In genomic region chr9:79567671-79568098, GRCh38 we compare ENCODE assay signal across 15 cellular contexts. TPM values are rescaled to one million over a fixed set of nuclear protein-coding genes. Genes with fewer than 3 reads are reported as not detected.
DNase-seq lines count a peak whose midpoint lies in the region; ATAC-seq and TF ChIP-seq lines count a peak whose summit lies in the region.
"Had no signal": no experiment of that assay in that cellular context is flagged by ENCODE, and none has a peak within 500 bp of the region (broad histone marks: within the 10 kb centered on the region; RNA-seq: fewer than 3 reads in every experiment).

No MANE protein-coding gene starts in this region.

- intact Hi-C loops in upper lobe of right lung (cut with DNase I) = no loop called here

- no peak overlapping the region for H3K9ac ChIP-seq in endodermal cell (ENCODE audit: extremely low read depth, low read length, poor library complexity, severe bottlenecking)
- H3K9ac ChIP-seq: KMS-11 had no signal

- H3K4me3 Mint-ChIP-seq in endodermal cell = no peak overlapping the region
- H3K4me3 Mint-ChIP-seq: activated naive CD8-positive, alpha-beta T cell treated with anti-CD3 and anti-CD28 coated beads, Interleukin-2, amount 10 ng/mL, durations not matched to agents 7 days and 5 days had no signal

- no peak for ATAC-seq in upper lobe of right lung
- no peak for ATAC-seq in HG02852 (IDR thresholded peaks at IDR 0.05; ENCODE audit: unreplicated experiment)
- ATAC-seq: activated CD4-positive, CD25-positive, alpha-beta regulatory T cell treated with anti-CD3 and anti-CD28 coated beads, Interleukin-2, amount 50 U/mL, for 24 hours; left colon had no signal

- no peak overlapping the region for H3K4me3 ChIP-seq in endodermal cell (ENCODE audit: low read length)
- H3K4me3 ChIP-seq in upper lobe of right lung = no peak overlapping the region

- peaks cover 12% of the 10 kb centered on the region for H3K27me3 Mint-ChIP-seq in endodermal cell (ENCODE audit: insufficient read depth)

- no peaks in the 10 kb centered on the region for H3K36me3 Mint-ChIP-seq in endodermal cell (ENCODE audit: low read depth)
- H3K36me3 Mint-ChIP-seq: activated naive CD8-positive, alpha-beta T cell treated with anti-CD3 and anti-CD28 coated beads, Interleukin-2, amount 10 ng/mL, durations not matched to agents 7 days and 5 days had no signal

- H3K9me3 Mint-ChIP-seq in endodermal cell = no peaks in the 10 kb centered on the region

- 93 to 100% methylated on average over 1 to 2 of the region's 2 CpGs for WGBS in endodermal cell (ENCODE audit: insufficient coverage in 1 of 2, insufficient read length in 1 of 2), 2 experiments

- H3K36me3 ChIP-seq in endodermal cell (ENCODE audit: control insufficient read depth, insufficient read depth, low read length) (no peaks in the 10 kb centered on the region), upper lobe of right lung (no peaks in the 10 kb centered on the region)

- no peak overlapping the region for H3K27ac Mint-ChIP-seq in endodermal cell
- H3K27ac Mint-ChIP-seq: activated naive CD8-positive, alpha-beta T cell treated with anti-CD3 and anti-CD28 coated beads, Interleukin-2, amount 10 ng/mL, durations not matched to agents 7 days and 5 days had no signal

- H3K27ac ChIP-seq in endodermal cell (ENCODE audit: low read depth, low read length) = no peak overlapping the region
- H3K27ac ChIP-seq in upper lobe of right lung = no peak overlapping the region
- H3K27ac ChIP-seq: KMS-11 had no signal

- H3K4me1 Mint-ChIP-seq in endodermal cell = no peaks in the 10 kb centered on the region

- no peaks in the 10 kb centered on the region for H3K4me1 ChIP-seq in endodermal cell (ENCODE audit: control insufficient read depth, insufficient read depth, low read length)
- H3K4me1 ChIP-seq in upper lobe of right lung = peaks cover 7% of the 10 kb centered on the region

- DNase-seq in SIG-M5 treated with dmso at 0.1 percent for 504 hours (lab: John Stamatoyannopoulos, UW; ENCODE audit: unreplicated experiment) (peak; percentile 23), SIG-M5 (lab: John Stamatoyannopoulos, UW) (no peak), MV-4-11 (lab: John Stamatoyannopoulos, UW) (peak; percentile 23), endodermal cell (peak; percentile 51), upper lobe of right lung (no peak), NCI-H1105 treated with DMSO at 0.1 percent for 48 hours (lab: John Stamatoyannopoulos, UW) (no peak)
- DNase-seq in stimulated activated CD4-positive, alpha-beta T cell treated with anti-CD3 and anti-CD28 coated beads, Interleukin-12 subunit alpha, Interleukin-12 subunit beta, amount 100 ng/mL, for 4 hours = no peak
- DNase-seq: activated CD8-positive, alpha-beta memory T cell treated with anti-CD3 and anti-CD28 coated beads, Interleukin-2, amount 50 U/mL, for 4 hours; activated naive CD8-positive, alpha-beta T cell treated with anti-CD3 and anti-CD28 coated beads, Interleukin-2, amount 10 ng/mL, durations not matched to agents 7 days and 5 days; caudate nucleus; left colon; NCI-H2107 had no signal

- H3K27me3 ChIP-seq in endodermal cell (ENCODE audit: control insufficient read depth, insufficient read depth, low read length, poor library complexity, severe bottlenecking) (peaks cover 8% of the 10 kb centered on the region), upper lobe of right lung (no peaks in the 10 kb centered on the region)

- H3K9me3 ChIP-seq in endodermal cell (ENCODE audit: control insufficient read depth, low read length) = peaks cover 10% of the 10 kb centered on the region
- H3K9me3 ChIP-seq in upper lobe of right lung = no peaks in the 10 kb centered on the region

- peak; percentile 28 for TF ChIP-seq CTCF in endodermal cell (conservative IDR thresholded peaks at IDR 0.05)
- peak; percentile 16 for TF ChIP-seq CTCF in upper lobe of right lung (IDR thresholded peaks at IDR 0.05)

RNA-seq across cellular contexts. Expression of gene TLE4, which starts 4.1 kb away (rescaled TPM):
- 10 to 100 TPM; 16.7 to 25.5 TPM for total RNA-seq in endodermal cell
- 101 TPM for polyA plus RNA-seq in endodermal cell (2013, experiment 1 of 2)
- polyA plus RNA-seq in endodermal cell (2013, experiment 2 of 2) = 102 TPM
- total RNA-seq in upper lobe of right lung = 37.1 TPM

Comparison
In these comparisons a context has a peak if more than half of its experiments do, and no peak if none do; other contexts are left out.
1. DNase-seq: peak in SIG-M5 treated with dmso at 0.1 percent for 504 hours (single experiment), MV-4-11 (single experiment) and endodermal cell (single experiment); none in SIG-M5 (single experiment), upper lobe of right lung (single experiment), stimulated activated CD4-positive, alpha-beta T cell treated with anti-CD3 and anti-CD28 coated beads, Interleukin-12 subunit alpha, Interleukin-12 subunit beta, amount 100 ng/mL, for 4 hours (single experiment) and NCI-H1105 treated with DMSO at 0.1 percent for 48 hours (single experiment).